ENCODE assay signal across 9 cellular contexts in genomic region chr13:46211116-46211515, GRCh38. TPM values are rescaled to one million over a fixed set of nuclear protein-coding genes. Genes with fewer than 3 reads are reported as not detected.
DNase-seq lines count a peak whose midpoint lies in the region; ATAC-seq and TF ChIP-seq lines count a peak whose summit lies in the region.
"Had no signal": no experiment of that assay in that cellular context is flagged by ENCODE, and none has a peak within 500 bp of the region (broad histone marks: within the 10 kb centered on the region; RNA-seq: fewer than 3 reads in every experiment).

No MANE protein-coding gene starts in this region.

- H2BK5ac ChIP-seq in mesenchymal stem cell (ENCODE audit: low read depth, low read length, poor library complexity, severe bottlenecking) = no peak overlapping the region

- H4K8ac ChIP-seq in mesenchymal stem cell (ENCODE audit: low read length) = no peak overlapping the region

- 46% methylated on average over 9 of the region's 9 CpGs for WGBS in mesenchymal stem cell

- peaks cover 35% of the 10 kb centered on the region for H3K27me3 Mint-ChIP-seq in MCF 10A (ENCODE audit: insufficient read depth, unreplicated experiment)

- DNase-seq in NCI-H1092 treated with DMSO at 0.1 percent for 48 hours (lab: John Stamatoyannopoulos, UW) (peak; percentile 27), NCI-H1092 (lab: John Stamatoyannopoulos, UW) (no peak), SK-MEL-5 (ENCODE audit: low read depth, low spot score) (peak; percentile 42), MCF 10A (ENCODE audit: unreplicated experiment) (peak; percentile 17), mesenchymal stem cell (peak; percentile 25), tibial artery (no peak)

- TF ChIP-seq CTCF in MCF 10A (IDR thresholded peaks at IDR 0.05; ENCODE audit: unreplicated experiment) (no peak), tibial artery (IDR thresholded peaks at IDR 0.05) (no peak)

- H4K91ac ChIP-seq in mesenchymal stem cell (ENCODE audit: low read length) = no peak overlapping the region

- ATAC-seq in HG03039 (IDR thresholded peaks at IDR 0.05; ENCODE audit: unreplicated experiment) (peak; percentile 18), GM21737 (IDR thresholded peaks at IDR 0.05; ENCODE audit: unreplicated experiment) (no peak)

- no peaks in the 10 kb centered on the region for H3K9me3 ChIP-seq in mesenchymal stem cell (ENCODE audit: control insufficient read depth, low read length)
- no peaks in the 10 kb centered on the region for H3K9me3 ChIP-seq in tibial artery

- H2BK12ac ChIP-seq in mesenchymal stem cell (ENCODE audit: low read length in 2 of 2) = no peak overlapping the region

- peak overlapping the region; percentile 81 for H3K9ac ChIP-seq in mesenchymal stem cell (ENCODE audit: low read length)
- H3K9ac ChIP-seq: BLaER1 had no signal

- H3K4me3 ChIP-seq in mesenchymal stem cell (ENCODE audit: insufficient read depth in 1 of 2, low read depth in 1 of 2, low read length in 2 of 2) = peak overlapping the region in 1 of 2 experiments; percentile 92
- H3K4me3 ChIP-seq in tibial artery = peak overlapping the region; percentile 50 to 54

- peak overlapping the region; percentile 54 for H3K4me2 ChIP-seq in mesenchymal stem cell (ENCODE audit: low read length, poor library complexity, severe bottlenecking)

- no peak overlapping the region for H3K27ac ChIP-seq in mesenchymal stem cell (ENCODE audit: low read length, poor library complexity, severe bottlenecking)
- no peak overlapping the region for H3K27ac ChIP-seq in tibial artery
- H3K27ac ChIP-seq: BLaER1 had no signal

- peaks cover 3% of the 10 kb centered on the region for H3K4me1 ChIP-seq in mesenchymal stem cell (ENCODE audit: control insufficient read depth, insufficient read depth, low read depth, low read length)
- peaks cover 0 to 17% (median 3%) of the 10 kb centered on the region in 4 donors for H3K4me1 ChIP-seq in tibial artery
- H3K4me1 ChIP-seq: BLaER1 had no signal

- no peaks in the 10 kb centered on the region for H3K36me3 Mint-ChIP-seq in MCF 10A (ENCODE audit: insufficient read depth, unreplicated experiment)

- in situ Hi-C loops in SK-MEL-5 (cut with HindIII; ENCODE audit: low pct_unique_long_range_greater_than_20kb, low sequenced_read_pairs) = no loop called here

- H3K23ac ChIP-seq in mesenchymal stem cell (ENCODE audit: low read length in 2 of 2) = no peak overlapping the region

- peaks cover 6% of the 10 kb centered on the region for H3K4me1 Mint-ChIP-seq in MCF 10A (ENCODE audit: insufficient read depth, unreplicated experiment)

- intact Hi-C loops in MCF 10A (cut with micrococcal nuclease) (no loop called here), tibial artery (cut with DNase I; ENCODE audit: low total_unique reads) (no loop called here)

- H3K79me1 ChIP-seq in mesenchymal stem cell (replicated peaks; ENCODE audit: low read length, poor library complexity, severe bottlenecking) = no peaks in the 10 kb centered on the region

- H2AK5ac ChIP-seq in mesenchymal stem cell (ENCODE audit: low read length, severe bottlenecking) = no peak overlapping the region

- no peak overlapping the region for H3K18ac ChIP-seq in mesenchymal stem cell (ENCODE audit: low read depth in 1 of 2, low read length in 2 of 2)

- H3K14ac ChIP-seq in mesenchymal stem cell (ENCODE audit: low read length in 2 of 2) = no peak overlapping the region

- H3K27me3 ChIP-seq in mesenchymal stem cell (ENCODE audit: control insufficient read depth in 1 of 2, insufficient read depth in 1 of 2, low read length in 2 of 2) (no peaks in the 10 kb centered on the region), tibial artery (peaks cover 0 to 5% of the 10 kb centered on the region in 2 donors)

- CTCF ChIA-PET in MCF 10A (lab: Yijun Ruan, JAX) = interaction anchor here (1.1 kb wide), 1 partner anchor 44 kb away, joined by 3 read pairs; no protein-coding TSS in a partner anchor

- H3K4ac ChIP-seq in mesenchymal stem cell (ENCODE audit: low read depth in 1 of 2, low read length in 2 of 2) = no peak overlapping the region

- H2BK120ac ChIP-seq in mesenchymal stem cell (ENCODE audit: low read depth, low read length) = no peak overlapping the region

- H3K4me3 Mint-ChIP-seq in MCF 10A (ENCODE audit: unreplicated experiment) = peak overlapping the region; percentile 60

- H2BK15ac ChIP-seq in mesenchymal stem cell (ENCODE audit: low read depth, poor library complexity, severe bottlenecking) = no peak overlapping the region

- H3K36me3 ChIP-seq in mesenchymal stem cell (ENCODE audit: control insufficient read depth in 1 of 2, insufficient read depth in 2 of 2, low read depth in 1 of 2, low read length in 2 of 2) (no peaks in the 10 kb centered on the region), tibial artery (no peaks in the 10 kb centered on the region)
- H3K36me3 ChIP-seq: BLaER1 had no signal

- no peak overlapping the region for H2AFZ ChIP-seq in mesenchymal stem cell (ENCODE audit: low read depth, low read length)

- no TSS peak for BruUV-seq in MCF 10A (replicated peaks; lab: Mats Ljungman, UMichigan)

- POLR2A ChIA-PET in MCF 10A (lab: Yijun Ruan, JAX) = no interaction called here

- H3K27ac Mint-ChIP-seq in MCF 10A (ENCODE audit: low read depth, unreplicated experiment) = no peak overlapping the region

- H3K9me3 Mint-ChIP-seq in MCF 10A (ENCODE audit: unreplicated experiment) = no peaks in the 10 kb centered on the region

RNA-seq across cellular contexts. Expression of gene LRRC63, which starts 0.6 kb away (rescaled TPM):
- 0.82 and 1.1 TPM in 2 replicates for total RNA-seq in SK-MEL-5 (2014; rRNA removed; shearing (Covaris generic))
- polyA plus RNA-seq in SK-MEL-5 (2015; cell fraction: cytosol; rRNA removed) = 0.37 and 0.73 TPM in 2 replicates
- polyA plus RNA-seq in SK-MEL-5 (2015; cell fraction: nucleus; rRNA removed) = 11.1 and 16.3 TPM in 2 replicates
- not detected in 2 replicates for total RNA-seq in MCF 10A (2022)
- polyA plus RNA-seq in mesenchymal stem cell (2013, experiment 1 of 2) = 0.07 TPM
- 0.07 TPM for polyA plus RNA-seq in mesenchymal stem cell (2013, experiment 2 of 2)

RNA-seq across cellular contexts. Expression of gene LCP1, which starts 29.1 kb away (rescaled TPM):
- 10.5 and 10.7 TPM in 2 replicates for total RNA-seq in SK-MEL-5 (2014; rRNA removed; shearing (Covaris generic))
- 9.8 and 11.4 TPM in 2 replicates for polyA plus RNA-seq in SK-MEL-5 (2015; cell fraction: cytosol; rRNA removed)
- 2.1 and 4.5 TPM in 2 replicates for polyA plus RNA-seq in SK-MEL-5 (2015; cell fraction: nucleus; rRNA removed)
- total RNA-seq in MCF 10A (2022) = 0.88 and 0.89 TPM in 2 replicates
- 1.1 TPM for polyA plus RNA-seq in mesenchymal stem cell (2013, experiment 1 of 2)
- polyA plus RNA-seq in mesenchymal stem cell (2013, experiment 2 of 2) = 1.1 TPM

Comparison
In these comparisons a context has a peak if more than half of its experiments do, and no peak if none do; other contexts are left out.
1. DNase-seq: peak in NCI-H1092 treated with DMSO at 0.1 percent for 48 hours (single experiment), SK-MEL-5 (single experiment), MCF 10A (single experiment) and mesenchymal stem cell (single experiment); none in NCI-H1092 (single experiment) and tibial artery (0 of 2).